9 cellular contexts compared by ENCODE assay signal in the genomic region with DNA sequence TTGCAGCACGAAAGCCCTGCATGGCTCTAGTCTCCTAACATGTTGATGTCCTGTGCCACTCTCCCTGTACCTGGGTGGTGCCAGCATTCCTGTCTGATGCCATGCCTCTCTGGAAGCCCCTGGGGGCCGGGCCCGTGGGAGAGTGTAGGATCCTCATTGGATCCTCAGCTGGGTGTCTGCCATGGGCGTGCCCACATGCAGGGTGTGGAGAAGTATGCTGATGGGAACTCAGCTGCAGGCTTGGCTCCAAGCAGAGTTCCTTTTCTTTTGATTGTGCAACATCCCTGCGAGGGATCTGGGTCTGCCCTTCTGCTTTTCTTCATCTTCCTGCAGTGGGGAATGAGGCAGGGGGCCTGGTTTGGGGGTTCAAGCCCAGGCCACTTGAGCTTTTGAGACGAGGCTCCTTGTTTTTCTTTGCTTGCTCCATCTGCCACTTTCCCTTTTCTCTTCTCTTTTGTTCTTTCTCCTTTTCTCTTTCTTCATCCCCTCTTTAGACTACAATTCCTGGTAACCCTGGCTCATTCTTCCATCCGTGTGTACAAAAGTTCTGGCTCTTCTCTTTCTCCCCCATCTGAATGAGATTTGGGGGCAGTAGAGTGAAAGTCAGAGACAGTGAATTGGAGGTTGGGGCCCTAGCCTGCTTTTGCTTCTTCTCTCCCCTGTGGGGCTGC. TPM values are rescaled to one million over a fixed set of nuclear protein-coding genes. Genes with fewer than 3 reads are reported as not detected.
DNase-seq lines count a peak whose midpoint lies in the region; ATAC-seq and TF ChIP-seq lines count a peak whose summit lies in the region.
"Had no signal": no experiment of that assay in that cellular context is flagged by ENCODE, and none has a peak within 500 bp of the region (broad histone marks: within the 10 kb centered on the region; RNA-seq: fewer than 3 reads in every experiment).

No MANE protein-coding gene starts in this region.

- TF ChIP-seq CTCF in CD8-positive, alpha-beta T cell (IDR thresholded peaks at IDR 0.05): no peak

- no peaks in the 10 kb centered on the region for H3K9me3 ChIP-seq in CD8-positive, alpha-beta memory T cell (ENCODE audit: low read length)
- no peaks in the 10 kb centered on the region for H3K9me3 ChIP-seq in CD8-positive, alpha-beta T cell (ENCODE audit: low read length)

- H3K4me1 Mint-ChIP-seq in stimulated activated naive CD8-positive, alpha-beta T cell treated with anti-CD3 and anti-CD28 coated beads, Interleukin-15, Interleukin-2, amounts not matched to agents 100 ng/mL and 50 ng/mL, for 24 hours (ENCODE audit: low read depth): peaks cover 57% of the 10 kb centered on the region
- H3K4me1 Mint-ChIP-seq in stimulated activated naive CD8-positive, alpha-beta T cell treated with anti-CD3 and anti-CD28 coated beads, Interleukin-15, amount 100 ng/mL, for 72 hours: peaks cover 54% of the 10 kb centered on the region
- H3K4me1 Mint-ChIP-seq in CD8-positive, alpha-beta memory T cell: peaks cover 0 to 23% (median 19%) of the 10 kb centered on the region in 3 donors
- H3K4me1 Mint-ChIP-seq in CD8-positive, alpha-beta T cell (ENCODE audit: low read depth): no peaks in the 10 kb centered on the region

- H3K4me1 ChIP-seq in CD8-positive, alpha-beta memory T cell (ENCODE audit: insufficient read depth, low read length): no peaks in the 10 kb centered on the region
- H3K4me1 ChIP-seq in CD8-positive, alpha-beta T cell (ENCODE audit: insufficient read depth, low read length): no peaks in the 10 kb centered on the region

- H3K4me3 Mint-ChIP-seq in stimulated activated naive CD8-positive, alpha-beta T cell treated with anti-CD3 and anti-CD28 coated beads, Interleukin-15, Interleukin-2, amounts not matched to agents 100 ng/mL and 50 ng/mL, for 24 hours: no peak overlapping the region
- H3K4me3 Mint-ChIP-seq in stimulated activated naive CD8-positive, alpha-beta T cell treated with anti-CD3 and anti-CD28 coated beads, Interleukin-15, amount 100 ng/mL, for 72 hours: no peak overlapping the region
- no peak overlapping the region for H3K4me3 Mint-ChIP-seq in CD8-positive, alpha-beta memory T cell
- H3K4me3 Mint-ChIP-seq in CD8-positive, alpha-beta T cell: no peak overlapping the region

- H3K36me3 Mint-ChIP-seq in stimulated activated naive CD8-positive, alpha-beta T cell treated with anti-CD3 and anti-CD28 coated beads, Interleukin-15, Interleukin-2, amounts not matched to agents 100 ng/mL and 50 ng/mL, for 24 hours (ENCODE audit: low read depth): peaks cover 49% of the 10 kb centered on the region
- H3K36me3 Mint-ChIP-seq in CD8-positive, alpha-beta memory T cell: peaks cover 0 to 7% (median 0%) of the 10 kb centered on the region in 3 donors
- H3K36me3 Mint-ChIP-seq in CD8-positive, alpha-beta T cell: no peaks in the 10 kb centered on the region

- ATAC-seq in stimulated activated naive CD8-positive, alpha-beta T cell treated with anti-CD3 and anti-CD28 coated beads, Interleukin-15, amount 100 ng/mL, for 72 hours: no peak
- no peak for ATAC-seq in CD8-positive, alpha-beta T cell

- no peaks in the 10 kb centered on the region for H3K27me3 Mint-ChIP-seq in stimulated activated naive CD8-positive, alpha-beta T cell treated with anti-CD3 and anti-CD28 coated beads, Interleukin-15, Interleukin-2, amounts not matched to agents 100 ng/mL and 50 ng/mL, for 24 hours
- no peaks in the 10 kb centered on the region for H3K27me3 Mint-ChIP-seq in stimulated activated naive CD8-positive, alpha-beta T cell treated with anti-CD3 and anti-CD28 coated beads, Interleukin-15, amount 100 ng/mL, for 72 hours
- H3K27me3 Mint-ChIP-seq in CD8-positive, alpha-beta memory T cell: no peaks in the 10 kb centered on the region
- H3K27me3 Mint-ChIP-seq in CD8-positive, alpha-beta T cell (ENCODE audit: low read depth): no peaks in the 10 kb centered on the region

- no peak for DNase-seq in stimulated activated naive CD8-positive, alpha-beta T cell treated with anti-CD3 and anti-CD28 coated beads, Interleukin-15, amount 100 ng/mL, for 72 hours
- DNase-seq in dedifferentiated amniotic fluid mesenchymal stem cell (ENCODE audit: extremely low spot score) (peak; percentile 67), midbrain (lab: John Stamatoyannopoulos, UW) (peak; percentile 28), KG1 (lab: John Stamatoyannopoulos, UW) (no peak), GM19238 (ENCODE audit: insufficient read length, low spot score) (no peak)
- no peak for DNase-seq in CD8-positive, alpha-beta memory T cell
- DNase-seq in CD8-positive, alpha-beta T cell: no peak
- DNase-seq: activated effector memory CD4-positive, alpha-beta T cell treated with Interleukin-2 at 50 U/mL for 16 hours had no signal

- no peak overlapping the region for H3K27ac ChIP-seq in CD8-positive, alpha-beta memory T cell (ENCODE audit: low read depth, low read length)
- no peak overlapping the region for H3K27ac ChIP-seq in CD8-positive, alpha-beta T cell (ENCODE audit: low read depth, low read length)

- no peak overlapping the region for H3K4me3 ChIP-seq in CD8-positive, alpha-beta memory T cell (ENCODE audit: low read length)
- no peak overlapping the region for H3K4me3 ChIP-seq in CD8-positive, alpha-beta T cell (ENCODE audit: low read depth, low read length)

- intact Hi-C loops in CD8-positive, alpha-beta T cell (cut with DNase I, micrococcal nuclease): no loop called here

- peak overlapping the region; percentile 34 for H3K27ac Mint-ChIP-seq in stimulated activated naive CD8-positive, alpha-beta T cell treated with anti-CD3 and anti-CD28 coated beads, Interleukin-15, Interleukin-2, amounts not matched to agents 100 ng/mL and 50 ng/mL, for 24 hours
- no peak overlapping the region for H3K27ac Mint-ChIP-seq in stimulated activated naive CD8-positive, alpha-beta T cell treated with anti-CD3 and anti-CD28 coated beads, Interleukin-15, amount 100 ng/mL, for 72 hours
- H3K27ac Mint-ChIP-seq in CD8-positive, alpha-beta memory T cell: peak overlapping the region in 2 of 8 donors; percentile 2 to 92
- no peak overlapping the region for H3K27ac Mint-ChIP-seq in CD8-positive, alpha-beta T cell

- CTCF ChIA-PET in CD8-positive, alpha-beta memory T cell (lab: Charles Lee): no interaction called here
- CTCF ChIA-PET in CD8-positive, alpha-beta T cell (lab: Charles Lee): no interaction called here

- no peaks in the 10 kb centered on the region for H3K36me3 ChIP-seq in CD8-positive, alpha-beta memory T cell (ENCODE audit: insufficient read depth, low read length)
- H3K36me3 ChIP-seq in CD8-positive, alpha-beta T cell (ENCODE audit: insufficient read depth, low read length): no peaks in the 10 kb centered on the region

- POLR2A ChIA-PET in CD8-positive, alpha-beta memory T cell (lab: Charles Lee): no interaction called here
- POLR2A ChIA-PET in CD8-positive, alpha-beta T cell (lab: Charles Lee): no interaction called here

- H3K9me3 Mint-ChIP-seq in stimulated activated naive CD8-positive, alpha-beta T cell treated with anti-CD3 and anti-CD28 coated beads, Interleukin-15, Interleukin-2, amounts not matched to agents 100 ng/mL and 50 ng/mL, for 24 hours: no peaks in the 10 kb centered on the region
- no peaks in the 10 kb centered on the region for H3K9me3 Mint-ChIP-seq in stimulated activated naive CD8-positive, alpha-beta T cell treated with anti-CD3 and anti-CD28 coated beads, Interleukin-15, amount 100 ng/mL, for 72 hours
- no peaks in the 10 kb centered on the region for H3K9me3 Mint-ChIP-seq in CD8-positive, alpha-beta memory T cell
- no peaks in the 10 kb centered on the region for H3K9me3 Mint-ChIP-seq in CD8-positive, alpha-beta T cell

- no peaks in the 10 kb centered on the region for H3K27me3 ChIP-seq in CD8-positive, alpha-beta memory T cell (ENCODE audit: insufficient read depth, low read length, poor library complexity, severe bottlenecking)
- H3K27me3 ChIP-seq in CD8-positive, alpha-beta T cell (ENCODE audit: insufficient read depth, low read length): no peaks in the 10 kb centered on the region

RNA-seq across cellular contexts. Expression of a gene that starts 32.9 kb away (rescaled TPM):
- 10 to 100 TPM; 26.3 to 26.9 TPM for total RNA-seq in CD8-positive, alpha-beta memory T cell
- polyA plus RNA-seq in CD8-positive, alpha-beta memory T cell: 2.9 TPM
- total RNA-seq in CD8-positive, alpha-beta T cell: 10 to 100 TPM; 23.3 to 25.6 TPM

Comparison
In these comparisons a context has a peak if more than half of its experiments do, and no peak if none do; other contexts are left out.
1. DNase-seq: peak in dedifferentiated amniotic fluid mesenchymal stem cell (single experiment) and midbrain (single experiment); none in stimulated activated naive CD8-positive, alpha-beta T cell treated with anti-CD3 and anti-CD28 coated beads, Interleukin-15, amount 100 ng/mL, for 72 hours (0 of 2), CD8-positive, alpha-beta memory T cell (0 of 5), CD8-positive, alpha-beta T cell (0 of 7), KG1 (single experiment) and GM19238 (single experiment).